Comparison of ENCODE assay signal across 1 cellular context in the genomic region with DNA sequence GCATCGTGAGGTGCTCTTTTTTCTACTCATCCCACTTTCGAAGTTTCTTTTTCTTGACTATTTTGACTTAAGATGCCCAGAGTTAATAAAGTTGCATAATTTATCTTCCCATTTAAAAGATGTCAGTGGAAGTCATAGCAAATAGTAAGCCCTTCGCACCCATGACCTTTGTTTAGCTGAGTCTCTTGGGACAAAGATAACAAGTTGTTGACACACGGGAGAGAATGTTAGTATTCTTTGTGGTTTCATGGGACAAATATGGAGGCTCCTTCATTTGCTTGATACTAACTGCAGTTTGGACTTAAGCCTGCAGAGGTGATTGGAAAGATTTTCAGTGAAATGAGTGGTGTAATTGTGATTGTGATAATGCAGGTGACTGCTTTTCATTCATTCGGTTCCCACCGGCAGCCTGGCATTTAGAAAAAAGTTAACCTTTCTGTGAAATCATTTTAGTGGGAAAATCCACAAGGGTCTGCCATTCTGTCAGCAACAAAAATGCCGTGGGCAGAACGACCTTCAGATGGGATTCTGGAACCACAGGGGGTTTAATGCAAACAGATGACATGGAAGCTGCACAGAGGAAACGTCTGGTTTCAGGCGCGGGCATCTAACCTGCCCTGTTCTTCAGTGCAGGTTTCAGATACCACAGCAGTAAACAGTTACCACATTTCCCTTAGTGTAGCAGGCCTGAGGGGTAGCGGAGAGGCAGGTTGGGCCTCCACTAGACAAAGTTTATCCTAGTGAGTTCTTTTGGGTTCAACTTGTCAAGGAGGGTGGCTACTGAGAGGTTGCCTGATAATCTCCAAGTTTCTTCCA.
A peak's percentile ranks its signal among the peaks of the same experiment; 100 is the strongest.
TF ChIP-seq lines count a peak whose summit lies in the region.

No MANE protein-coding gene starts in this region.

TF ChIP-seq in HepG2, 621 proteins besides CTCF, POLR2A, EP300 and RAD21 (continued from another document and continues in another):
- TF ChIP-seq HNRNPK (IDR thresholded peaks at IDR 0.05; ENCODE audit: low read depth, low read length, poor library complexity, severe bottlenecking): no peak
- no peak for TF ChIP-seq MEF2D (CRISPR knock-in tag; IDR thresholded peaks at IDR 0.05)
- TF ChIP-seq, protein P1, sequence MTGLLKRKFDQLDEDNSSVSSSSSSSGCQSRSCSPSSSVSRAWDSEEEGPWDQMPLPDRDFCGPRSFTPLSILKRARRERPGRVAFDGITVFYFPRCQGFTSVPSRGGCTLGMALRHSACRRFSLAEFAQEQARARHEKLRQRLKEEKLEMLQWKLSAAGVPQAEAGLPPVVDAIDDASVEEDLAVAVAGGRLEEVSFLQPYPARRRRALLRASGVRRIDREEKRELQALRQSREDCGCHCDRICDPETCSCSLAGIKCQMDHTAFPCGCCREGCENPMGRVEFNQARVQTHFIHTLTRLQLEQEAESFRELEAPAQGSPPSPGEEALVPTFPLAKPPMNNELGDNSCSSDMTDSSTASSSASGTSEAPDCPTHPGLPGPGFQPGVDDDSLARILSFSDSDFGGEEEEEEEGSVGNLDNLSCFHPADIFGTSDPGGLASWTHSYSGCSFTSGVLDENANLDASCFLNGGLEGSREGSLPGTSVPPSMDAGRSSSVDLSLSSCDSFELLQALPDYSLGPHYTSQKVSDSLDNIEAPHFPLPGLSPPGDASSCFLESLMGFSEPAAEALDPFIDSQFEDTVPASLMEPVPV (CRISPR knock-in tag; IDR thresholded peaks at IDR 0.05): 0 out of 2 replicates have a peak, but pooled peaks have one; percentile 79
- TF ChIP-seq FOXM1 (CRISPR knock-in tag; IDR thresholded peaks at IDR 0.05): no peak
- no peak for TF ChIP-seq HNRNPL (IDR thresholded peaks at IDR 0.05; ENCODE audit: low read depth, low read length)
- TF ChIP-seq, protein P2, sequence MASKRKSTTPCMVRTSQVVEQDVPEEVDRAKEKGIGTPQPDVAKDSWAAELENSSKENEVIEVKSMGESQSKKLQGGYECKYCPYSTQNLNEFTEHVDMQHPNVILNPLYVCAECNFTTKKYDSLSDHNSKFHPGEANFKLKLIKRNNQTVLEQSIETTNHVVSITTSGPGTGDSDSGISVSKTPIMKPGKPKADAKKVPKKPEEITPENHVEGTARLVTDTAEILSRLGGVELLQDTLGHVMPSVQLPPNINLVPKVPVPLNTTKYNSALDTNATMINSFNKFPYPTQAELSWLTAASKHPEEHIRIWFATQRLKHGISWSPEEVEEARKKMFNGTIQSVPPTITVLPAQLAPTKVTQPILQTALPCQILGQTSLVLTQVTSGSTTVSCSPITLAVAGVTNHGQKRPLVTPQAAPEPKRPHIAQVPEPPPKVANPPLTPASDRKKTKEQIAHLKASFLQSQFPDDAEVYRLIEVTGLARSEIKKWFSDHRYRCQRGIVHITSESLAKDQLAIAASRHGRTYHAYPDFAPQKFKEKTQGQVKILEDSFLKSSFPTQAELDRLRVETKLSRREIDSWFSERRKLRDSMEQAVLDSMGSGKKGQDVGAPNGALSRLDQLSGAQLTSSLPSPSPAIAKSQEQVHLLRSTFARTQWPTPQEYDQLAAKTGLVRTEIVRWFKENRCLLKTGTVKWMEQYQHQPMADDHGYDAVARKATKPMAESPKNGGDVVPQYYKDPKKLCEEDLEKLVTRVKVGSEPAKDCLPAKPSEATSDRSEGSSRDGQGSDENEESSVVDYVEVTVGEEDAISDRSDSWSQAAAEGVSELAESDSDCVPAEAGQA (IDR thresholded peaks at IDR 0.05; ENCODE audit: low read depth): no peak
- TF ChIP-seq, protein P2 (CRISPR knock-in tag; IDR thresholded peaks at IDR 0.05; ENCODE audit: borderline replicate concordance): no peak
- TF ChIP-seq SNAPC2 (CRISPR knock-in tag; IDR thresholded peaks at IDR 0.05): peak; percentile 49; the same call in 1 of the 2 replicates
- TF ChIP-seq ZNF460 (CRISPR knock-in tag; IDR thresholded peaks at IDR 0.05; ENCODE audit: borderline replicate concordance): no peak
- TF ChIP-seq PHF21A (CRISPR knock-in tag; IDR thresholded peaks at IDR 0.05): peak; percentile 55
- TF ChIP-seq NRL (CRISPR knock-in tag; IDR thresholded peaks at IDR 0.05; ENCODE audit: borderline replicate concordance): no peak
- TF ChIP-seq, protein P3, sequence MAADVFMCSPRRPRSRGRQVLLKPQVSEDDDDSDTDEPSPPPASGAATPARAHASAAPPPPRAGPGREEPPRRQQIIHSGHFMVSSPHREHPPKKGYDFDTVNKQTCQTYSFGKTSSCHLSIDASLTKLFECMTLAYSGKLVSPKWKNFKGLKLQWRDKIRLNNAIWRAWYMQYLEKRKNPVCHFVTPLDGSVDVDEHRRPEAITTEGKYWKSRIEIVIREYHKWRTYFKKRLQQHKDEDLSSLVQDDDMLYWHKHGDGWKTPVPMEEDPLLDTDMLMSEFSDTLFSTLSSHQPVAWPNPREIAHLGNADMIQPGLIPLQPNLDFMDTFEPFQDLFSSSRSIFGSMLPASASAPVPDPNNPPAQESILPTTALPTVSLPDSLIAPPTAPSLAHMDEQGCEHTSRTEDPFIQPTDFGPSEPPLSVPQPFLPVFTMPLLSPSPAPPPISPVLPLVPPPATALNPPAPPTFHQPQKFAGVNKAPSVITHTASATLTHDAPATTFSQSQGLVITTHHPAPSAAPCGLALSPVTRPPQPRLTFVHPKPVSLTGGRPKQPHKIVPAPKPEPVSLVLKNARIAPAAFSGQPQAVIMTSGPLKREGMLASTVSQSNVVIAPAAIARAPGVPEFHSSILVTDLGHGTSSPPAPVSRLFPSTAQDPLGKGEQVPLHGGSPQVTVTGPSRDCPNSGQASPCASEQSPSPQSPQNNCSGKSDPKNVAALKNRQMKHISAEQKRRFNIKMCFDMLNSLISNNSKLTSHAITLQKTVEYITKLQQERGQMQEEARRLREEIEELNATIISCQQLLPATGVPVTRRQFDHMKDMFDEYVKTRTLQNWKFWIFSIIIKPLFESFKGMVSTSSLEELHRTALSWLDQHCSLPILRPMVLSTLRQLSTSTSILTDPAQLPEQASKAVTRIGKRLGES (CRISPR knock-in tag; IDR thresholded peaks at IDR 0.05; ENCODE audit: borderline replicate concordance): no peak
- TF ChIP-seq, protein P4, sequence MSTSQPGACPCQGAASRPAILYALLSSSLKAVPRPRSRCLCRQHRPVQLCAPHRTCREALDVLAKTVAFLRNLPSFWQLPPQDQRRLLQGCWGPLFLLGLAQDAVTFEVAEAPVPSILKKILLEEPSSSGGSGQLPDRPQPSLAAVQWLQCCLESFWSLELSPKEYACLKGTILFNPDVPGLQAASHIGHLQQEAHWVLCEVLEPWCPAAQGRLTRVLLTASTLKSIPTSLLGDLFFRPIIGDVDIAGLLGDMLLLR (CRISPR knock-in tag; IDR thresholded peaks at IDR 0.05): no peak
- TF ChIP-seq NR2C2 (CRISPR knock-in tag; IDR thresholded peaks at IDR 0.05; ENCODE audit: borderline replicate concordance): peak; percentile 48; the same call in 1 of the 2 replicates
- no peak for TF ChIP-seq ZNF296 (CRISPR knock-in tag; conservative IDR thresholded peaks at IDR 0.05)
- TF ChIP-seq, protein P5, sequence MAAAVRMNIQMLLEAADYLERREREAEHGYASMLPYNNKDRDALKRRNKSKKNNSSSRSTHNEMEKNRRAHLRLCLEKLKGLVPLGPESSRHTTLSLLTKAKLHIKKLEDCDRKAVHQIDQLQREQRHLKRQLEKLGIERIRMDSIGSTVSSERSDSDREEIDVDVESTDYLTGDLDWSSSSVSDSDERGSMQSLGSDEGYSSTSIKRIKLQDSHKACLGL (CRISPR knock-in tag; IDR thresholded peaks at IDR 0.05): no peak
- 0 out of 2 replicates have a peak, but pooled peaks have one; percentile 52 for TF ChIP-seq ZNF24 (IDR thresholded peaks at IDR 0.05)
- TF ChIP-seq, protein P6, sequence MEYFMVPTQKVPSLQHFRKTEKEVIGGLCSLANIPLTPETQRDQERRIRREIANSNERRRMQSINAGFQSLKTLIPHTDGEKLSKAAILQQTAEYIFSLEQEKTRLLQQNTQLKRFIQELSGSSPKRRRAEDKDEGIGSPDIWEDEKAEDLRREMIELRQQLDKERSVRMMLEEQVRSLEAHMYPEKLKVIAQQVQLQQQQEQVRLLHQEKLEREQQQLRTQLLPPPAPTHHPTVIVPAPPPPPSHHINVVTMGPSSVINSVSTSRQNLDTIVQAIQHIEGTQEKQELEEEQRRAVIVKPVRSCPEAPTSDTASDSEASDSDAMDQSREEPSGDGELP (IDR thresholded peaks at IDR 0.05; ENCODE audit: borderline replicate concordance, low read depth): no peak
- TF ChIP-seq, protein P7, sequence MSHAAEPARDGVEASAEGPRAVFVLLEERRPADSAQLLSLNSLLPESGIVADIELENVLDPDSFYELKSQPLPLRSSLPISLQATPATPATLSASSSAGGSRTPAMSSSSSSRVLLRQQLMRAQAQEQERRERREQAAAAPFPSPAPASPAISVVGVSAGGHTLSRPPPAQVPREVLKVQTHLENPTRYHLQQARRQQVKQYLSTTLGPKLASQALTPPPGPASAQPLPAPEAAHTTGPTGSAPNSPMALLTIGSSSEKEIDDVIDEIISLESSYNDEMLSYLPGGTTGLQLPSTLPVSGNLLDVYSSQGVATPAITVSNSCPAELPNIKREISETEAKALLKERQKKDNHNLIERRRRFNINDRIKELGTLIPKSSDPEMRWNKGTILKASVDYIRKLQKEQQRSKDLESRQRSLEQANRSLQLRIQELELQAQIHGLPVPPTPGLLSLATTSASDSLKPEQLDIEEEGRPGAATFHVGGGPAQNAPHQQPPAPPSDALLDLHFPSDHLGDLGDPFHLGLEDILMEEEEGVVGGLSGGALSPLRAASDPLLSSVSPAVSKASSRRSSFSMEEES (CRISPR knock-in tag; IDR thresholded peaks at IDR 0.05): peak; percentile 52; the same call in 1 of the 2 replicates
- TF ChIP-seq KLF6 (CRISPR knock-in tag; IDR thresholded peaks at IDR 0.05): peak; percentile 23; the same call in 1 of the 2 replicates
- TF ChIP-seq RXRB (CRISPR knock-in tag; IDR thresholded peaks at IDR 0.05; ENCODE audit: borderline replicate concordance): peak; percentile 76; the same call in 1 of the 2 replicates
- TF ChIP-seq PHB2 (IDR thresholded peaks at IDR 0.05; ENCODE audit: partially characterized antibody): no peak
- TF ChIP-seq NR2F1 (CRISPR knock-in tag; IDR thresholded peaks at IDR 0.05): peak; percentile 73 to 89
- TF ChIP-seq, protein P8, sequence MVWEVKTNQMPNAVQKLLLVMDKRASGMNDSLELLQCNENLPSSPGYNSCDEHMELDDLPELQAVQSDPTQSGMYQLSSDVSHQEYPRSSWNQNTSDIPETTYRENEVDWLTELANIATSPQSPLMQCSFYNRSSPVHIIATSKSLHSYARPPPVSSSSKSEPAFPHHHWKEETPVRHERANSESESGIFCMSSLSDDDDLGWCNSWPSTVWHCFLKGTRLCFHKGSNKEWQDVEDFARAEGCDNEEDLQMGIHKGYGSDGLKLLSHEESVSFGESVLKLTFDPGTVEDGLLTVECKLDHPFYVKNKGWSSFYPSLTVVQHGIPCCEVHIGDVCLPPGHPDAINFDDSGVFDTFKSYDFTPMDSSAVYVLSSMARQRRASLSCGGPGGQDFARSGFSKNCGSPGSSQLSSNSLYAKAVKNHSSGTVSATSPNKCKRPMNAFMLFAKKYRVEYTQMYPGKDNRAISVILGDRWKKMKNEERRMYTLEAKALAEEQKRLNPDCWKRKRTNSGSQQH (CRISPR knock-in tag; IDR thresholded peaks at IDR 0.05; ENCODE audit: low read depth): no peak
- TF ChIP-seq, protein P9, sequence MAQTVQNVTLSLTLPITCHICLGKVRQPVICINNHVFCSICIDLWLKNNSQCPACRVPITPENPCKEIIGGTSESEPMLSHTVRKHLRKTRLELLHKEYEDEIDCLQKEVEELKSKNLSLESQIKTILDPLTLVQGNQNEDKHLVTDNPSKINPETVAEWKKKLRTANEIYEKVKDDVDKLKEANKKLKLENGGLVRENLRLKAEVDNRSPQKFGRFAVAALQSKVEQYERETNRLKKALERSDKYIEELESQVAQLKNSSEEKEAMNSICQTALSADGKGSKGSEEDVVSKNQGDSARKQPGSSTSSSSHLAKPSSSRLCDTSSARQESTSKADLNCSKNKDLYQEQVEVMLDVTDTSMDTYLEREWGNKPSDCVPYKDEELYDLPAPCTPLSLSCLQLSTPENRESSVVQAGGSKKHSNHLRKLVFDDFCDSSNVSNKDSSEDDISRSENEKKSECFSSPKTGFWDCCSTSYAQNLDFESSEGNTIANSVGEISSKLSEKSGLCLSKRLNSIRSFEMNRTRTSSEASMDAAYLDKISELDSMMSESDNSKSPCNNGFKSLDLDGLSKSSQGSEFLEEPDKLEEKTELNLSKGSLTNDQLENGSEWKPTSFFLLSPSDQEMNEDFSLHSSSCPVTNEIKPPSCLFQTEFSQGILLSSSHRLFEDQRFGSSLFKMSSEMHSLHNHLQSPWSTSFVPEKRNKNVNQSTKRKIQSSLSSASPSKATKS (CRISPR knock-in tag; IDR thresholded peaks at IDR 0.05): no peak
- TF ChIP-seq ZC3H13 (CRISPR knock-in tag; IDR thresholded peaks at IDR 0.05): no peak
- TF ChIP-seq, protein P10, sequence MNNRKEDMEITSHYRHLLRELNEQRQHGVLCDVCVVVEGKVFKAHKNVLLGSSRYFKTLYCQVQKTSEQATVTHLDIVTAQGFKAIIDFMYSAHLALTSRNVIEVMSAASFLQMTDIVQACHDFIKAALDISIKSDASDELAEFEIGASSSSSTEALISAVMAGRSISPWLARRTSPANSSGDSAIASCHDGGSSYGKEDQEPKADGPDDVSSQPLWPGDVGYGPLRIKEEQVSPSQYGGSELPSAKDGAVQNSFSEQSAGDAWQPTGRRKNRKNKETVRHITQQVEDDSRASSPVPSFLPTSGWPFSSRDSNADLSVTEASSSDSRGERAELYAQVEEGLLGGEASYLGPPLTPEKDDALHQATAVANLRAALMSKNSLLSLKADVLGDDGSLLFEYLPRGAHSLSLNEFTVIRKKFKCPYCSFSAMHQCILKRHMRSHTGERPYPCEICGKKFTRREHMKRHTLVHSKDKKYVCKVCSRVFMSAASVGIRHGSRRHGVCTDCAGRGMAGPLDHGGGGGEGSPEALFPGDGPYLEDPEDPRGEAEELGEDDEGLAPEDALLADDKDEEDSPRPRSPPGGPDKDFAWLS (CRISPR knock-in tag; IDR thresholded peaks at IDR 0.05; ENCODE audit: borderline replicate concordance): no peak
- TF ChIP-seq ELF4 (CRISPR knock-in tag; IDR thresholded peaks at IDR 0.05; ENCODE audit: borderline replicate concordance): no peak
- TF ChIP-seq ZNF224 (CRISPR knock-in tag; IDR thresholded peaks at IDR 0.05): no peak
- no peak for TF ChIP-seq NFIB (CRISPR knock-in tag; IDR thresholded peaks at IDR 0.05; ENCODE audit: borderline replicate concordance)
- no peak for TF ChIP-seq ZBTB21 (CRISPR knock-in tag; IDR thresholded peaks at IDR 0.05)
- peak; percentile 76 for TF ChIP-seq TCF7 (IDR thresholded peaks at IDR 0.05; ENCODE audit: low read depth)
- TF ChIP-seq KMT2B (CRISPR knock-in tag; IDR thresholded peaks at IDR 0.05): no peak
- no peak for TF ChIP-seq JDP2 (CRISPR knock-in tag; IDR thresholded peaks at IDR 0.05; ENCODE audit: borderline replicate concordance)
- no peak for TF ChIP-seq ZNF768 (CRISPR knock-in tag; IDR thresholded peaks at IDR 0.05)
- TF ChIP-seq RARA (CRISPR knock-in tag; IDR thresholded peaks at IDR 0.05): peak; percentile 90
